Comparison of ENCODE assay signal across 8 cellular contexts in the genomic region with DNA sequence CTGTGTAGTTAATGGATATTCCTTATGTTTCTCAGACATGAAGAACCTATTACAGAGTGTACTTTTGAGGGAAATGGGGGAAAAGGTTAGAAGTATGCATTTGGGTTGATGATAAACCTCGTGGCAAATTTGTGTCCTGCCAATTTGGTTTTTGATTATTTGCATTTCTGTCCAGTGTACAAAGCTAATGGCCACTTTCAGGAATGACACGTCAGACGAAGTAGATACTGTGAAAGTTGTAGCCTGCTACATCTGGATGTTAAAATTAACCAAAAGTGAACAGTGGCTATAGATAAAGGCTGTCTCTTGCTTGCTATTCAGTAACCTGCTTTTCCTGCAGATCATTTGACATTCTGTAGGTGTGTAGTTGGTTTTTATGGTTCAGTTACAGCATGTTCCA. TPM values are rescaled to one million over a fixed set of nuclear protein-coding genes. Genes with fewer than 3 reads are reported as not detected.
DNase-seq lines count a peak whose midpoint lies in the region; ATAC-seq and TF ChIP-seq lines count a peak whose summit lies in the region.

No MANE protein-coding gene starts in this region.

- DNase-seq in stimulated activated naive CD8-positive, alpha-beta T cell treated with anti-CD3 and anti-CD28 coated beads, Interleukin-15, Interleukin-2, amounts not matched to agents 100 U/mL and 50 U/mL, for 24 hours: no peak
- DNase-seq in MM.1S: peak; percentile 17
- peak; percentile 15 for DNase-seq in endodermal cell
- DNase-seq in putamen (ENCODE audit: low spot score): peak; percentile 11
- DNase-seq in AML-193 (lab: John Stamatoyannopoulos, UW): no peak
- DNase-seq in foreskin melanocyte: no peak
- no peak for DNase-seq in NCI-H510A treated with DMSO at 0.1 percent for 48 hours (lab: John Stamatoyannopoulos, UW)

- peaks cover 8% of the 10 kb centered on the region for H3K79me2 ChIP-seq in MM.1S (ENCODE audit: low read length)

- no peaks in the 10 kb centered on the region for H3K9me3 Mint-ChIP-seq in stimulated activated naive CD8-positive, alpha-beta T cell treated with anti-CD3 and anti-CD28 coated beads, Interleukin-15, Interleukin-2, amounts not matched to agents 100 ng/mL and 50 ng/mL, for 24 hours
- no peaks in the 10 kb centered on the region for H3K9me3 Mint-ChIP-seq in endodermal cell

- 37 to 46% methylated on average over 3 of the region's 3 CpGs for WGBS in endodermal cell (ENCODE audit: insufficient coverage in 1 of 2, insufficient read length in 1 of 2), 2 experiments

- no peaks in the 10 kb centered on the region for H3K9me3 ChIP-seq in MM.1S (replicated peaks; ENCODE audit: insufficient read depth, low read length)
- no peaks in the 10 kb centered on the region for H3K9me3 ChIP-seq in endodermal cell (ENCODE audit: control insufficient read depth, low read length)

- H3F3A ChIP-seq in MM.1S (ENCODE audit: insufficient read depth, low read length): no peaks in the 10 kb centered on the region

- H3K4me3 ChIP-seq in MM.1S (ENCODE audit: low read length) (peak overlapping the region; percentile 62), endodermal cell (ENCODE audit: low read length) (peak overlapping the region; percentile 93)

- ATAC-seq in stimulated activated naive CD8-positive, alpha-beta T cell treated with anti-CD3 and anti-CD28 coated beads, Interleukin-15, Interleukin-2, amounts not matched to agents 100 U/mL and 50 U/mL, for 24 hours: no peak

- H3K27me3 ChIP-seq in MM.1S (replicated peaks; ENCODE audit: insufficient read depth, low read length): no peaks in the 10 kb centered on the region
- H3K27me3 ChIP-seq in endodermal cell (ENCODE audit: control insufficient read depth, insufficient read depth, low read length, poor library complexity, severe bottlenecking): no peaks in the 10 kb centered on the region

- H3K27ac ChIP-seq in MM.1S (ENCODE audit: low read length): peak overlapping the region; percentile 89; the same call in 1 of the 2 replicates
- no peak overlapping the region for H3K27ac ChIP-seq in endodermal cell (ENCODE audit: low read depth, low read length)

- TF ChIP-seq CTCF in MM.1S (IDR thresholded peaks at IDR 0.05; ENCODE audit: low read length) (no peak), endodermal cell (conservative IDR thresholded peaks at IDR 0.05) (no peak)

- no peaks in the 10 kb centered on the region for H3K27me3 Mint-ChIP-seq in stimulated activated naive CD8-positive, alpha-beta T cell treated with anti-CD3 and anti-CD28 coated beads, Interleukin-15, Interleukin-2, amounts not matched to agents 100 ng/mL and 50 ng/mL, for 24 hours
- H3K27me3 Mint-ChIP-seq in endodermal cell (ENCODE audit: insufficient read depth): no peaks in the 10 kb centered on the region

- H3K4me1 ChIP-seq in MM.1S (ENCODE audit: low read length) (no peaks in the 10 kb centered on the region), endodermal cell (ENCODE audit: control insufficient read depth, insufficient read depth, low read length) (no peaks in the 10 kb centered on the region)

- no peaks in the 10 kb centered on the region for H3K9me2 ChIP-seq in MM.1S (replicated peaks; ENCODE audit: insufficient read depth, low read length)

- H3K4me2 ChIP-seq in MM.1S (ENCODE audit: low read depth, low read length): peak overlapping the region; percentile 57

- peak overlapping the region; percentile 90 for H3K27ac Mint-ChIP-seq in stimulated activated naive CD8-positive, alpha-beta T cell treated with anti-CD3 and anti-CD28 coated beads, Interleukin-15, Interleukin-2, amounts not matched to agents 100 ng/mL and 50 ng/mL, for 24 hours
- H3K27ac Mint-ChIP-seq in endodermal cell: no peak overlapping the region

- peak overlapping the region; percentile 90 for H3K9ac ChIP-seq in MM.1S (ENCODE audit: low read length)
- H3K9ac ChIP-seq in endodermal cell (ENCODE audit: extremely low read depth, low read length, poor library complexity, severe bottlenecking): peak overlapping the region; percentile 68

- H3K4me1 Mint-ChIP-seq in stimulated activated naive CD8-positive, alpha-beta T cell treated with anti-CD3 and anti-CD28 coated beads, Interleukin-15, Interleukin-2, amounts not matched to agents 100 ng/mL and 50 ng/mL, for 24 hours (ENCODE audit: low read depth): peaks cover 37% of the 10 kb centered on the region
- peaks cover 17% of the 10 kb centered on the region for H3K4me1 Mint-ChIP-seq in endodermal cell

- no peaks in the 10 kb centered on the region for H4K20me1 ChIP-seq in MM.1S (ENCODE audit: insufficient read depth, low read length)

- peak overlapping the region; percentile 89 for H3K4me3 Mint-ChIP-seq in stimulated activated naive CD8-positive, alpha-beta T cell treated with anti-CD3 and anti-CD28 coated beads, Interleukin-15, Interleukin-2, amounts not matched to agents 100 ng/mL and 50 ng/mL, for 24 hours
- peak overlapping the region; percentile 70 for H3K4me3 Mint-ChIP-seq in endodermal cell

- H3K36me3 ChIP-seq in MM.1S (replicated peaks; ENCODE audit: insufficient read depth, low read length) (no peaks in the 10 kb centered on the region), endodermal cell (ENCODE audit: control insufficient read depth, insufficient read depth, low read length) (peaks cover 6% of the 10 kb centered on the region)

- peaks cover 31% of the 10 kb centered on the region for H3K36me3 Mint-ChIP-seq in stimulated activated naive CD8-positive, alpha-beta T cell treated with anti-CD3 and anti-CD28 coated beads, Interleukin-15, Interleukin-2, amounts not matched to agents 100 ng/mL and 50 ng/mL, for 24 hours (ENCODE audit: low read depth)
- peaks cover 22% of the 10 kb centered on the region for H3K36me3 Mint-ChIP-seq in endodermal cell (ENCODE audit: low read depth)

- H2AFZ ChIP-seq in MM.1S (ENCODE audit: low read length): no peak overlapping the region

RNA-seq across cellular contexts. Expression of gene PRDX4, which starts 1.0 kb away (rescaled TPM):
- total RNA-seq in endodermal cell: 100 to 1,000 TPM; 128 to 241 TPM
- polyA plus RNA-seq in endodermal cell (2013, experiment 1 of 2): 129 TPM
- 130 TPM for polyA plus RNA-seq in endodermal cell (2013, experiment 2 of 2)

Comparison
In these comparisons a context has a peak if more than half of its experiments do, and no peak if none do; other contexts are left out.
1. DNase-seq: peak in MM.1S (single experiment), endodermal cell (single experiment) and putamen (single experiment); none in stimulated activated naive CD8-positive, alpha-beta T cell treated with anti-CD3 and anti-CD28 coated beads, Interleukin-15, Interleukin-2, amounts not matched to agents 100 U/mL and 50 U/mL, for 24 hours (single experiment), AML-193 (0 of 2), foreskin melanocyte (single experiment) and NCI-H510A treated with DMSO at 0.1 percent for 48 hours (single experiment).